Comparison of ENCODE assay signal across 16 cellular contexts in the genomic region with DNA sequence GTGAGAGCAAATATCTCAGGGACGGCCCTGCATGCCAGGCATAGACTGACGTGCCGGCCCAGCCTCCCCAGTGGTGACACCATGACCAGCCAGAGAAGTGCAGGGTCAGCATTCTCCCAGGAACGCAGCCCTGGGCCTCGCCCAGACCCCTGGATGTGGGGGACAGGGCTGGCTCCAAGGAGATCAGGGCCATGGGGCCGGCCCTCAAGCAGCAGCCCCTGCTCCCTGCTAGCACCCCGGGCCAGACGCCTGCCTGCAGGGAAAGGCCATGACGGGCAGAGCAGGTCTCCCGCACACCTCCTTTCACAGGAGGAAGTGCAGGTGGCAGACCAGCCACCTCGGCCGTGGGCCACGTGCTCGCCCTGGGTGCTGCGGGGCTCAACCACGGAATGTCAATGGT.
"Had no signal": no experiment of that assay in that cellular context is flagged by ENCODE, and none has a peak within 500 bp of the region (broad histone marks: within the 10 kb centered on the region; RNA-seq: fewer than 3 reads in every experiment).

No MANE protein-coding gene starts in this region.

- H3K4me1 ChIP-seq: foreskin keratinocyte, prostate gland had no signal

- H3K27me3 ChIP-seq: foreskin keratinocyte, stomach had no signal

- H3K27ac Mint-ChIP-seq: activated CD4-positive, alpha-beta memory T cell treated with anti-CD3 and anti-CD28 coated beads for 36 hours; activated CD4-positive, alpha-beta T cell treated with anti-CD3 and anti-CD28 coated beads for 36 hours; activated naive CD4-positive, alpha-beta T cell treated with anti-CD3 and anti-CD28 coated beads, Interleukin-2, amount 50 U/mL, for 24 hours; activated T-helper 2 cell treated with anti-CD3 and anti-CD28 coated beads, Interferon-gamma antibody, Interleukin-2, Interleukin-4, amounts not matched to agents 10 μg/mL and 5 μg/mL and 100 μg/mL, durations not matched to agents 14 hours and 24 hours and 36 hours had no signal

- H3K27me3 Mint-ChIP-seq: activated CD4-positive, alpha-beta memory T cell treated with anti-CD3 and anti-CD28 coated beads for 36 hours; activated CD4-positive, alpha-beta T cell treated with anti-CD3 and anti-CD28 coated beads for 36 hours; activated naive CD4-positive, alpha-beta T cell treated with anti-CD3 and anti-CD28 coated beads, Interleukin-2, amount 50 U/mL, for 24 hours had no signal

- H3K4me3 Mint-ChIP-seq: activated CD4-positive, alpha-beta memory T cell treated with anti-CD3 and anti-CD28 coated beads for 36 hours; activated CD4-positive, alpha-beta T cell treated with anti-CD3 and anti-CD28 coated beads for 36 hours; activated naive CD4-positive, alpha-beta T cell treated with anti-CD3 and anti-CD28 coated beads, Interleukin-2, amount 50 U/mL, for 24 hours had no signal

- DNase-seq: activated CD4-positive, alpha-beta memory T cell treated with anti-CD3 and anti-CD28 coated beads for 36 hours; activated CD4-positive, alpha-beta T cell treated with anti-CD3 and anti-CD28 coated beads for 36 hours; activated T-cell treated with anti-CD3 and anti-CD28 coated beads for 4 hours; amniotic stem cell; foreskin keratinocyte; hypothalamus; islet precursor cell; stimulated activated CD4-positive, alpha-beta T cell treated with anti-CD3 and anti-CD28 coated beads, Interleukin-4, amount 100 ng/mL, for 1 hour; stomach had no signal

- H3K4me3 ChIP-seq: prostate gland, smooth muscle cell, stomach had no signal

- H3K27ac ChIP-seq: epithelial cell of prostate, foreskin keratinocyte, prostate gland, stomach had no signal

- H3K9me3 Mint-ChIP-seq: activated CD4-positive, alpha-beta memory T cell treated with anti-CD3 and anti-CD28 coated beads for 36 hours; activated naive CD4-positive, alpha-beta T cell treated with anti-CD3 and anti-CD28 coated beads, Interleukin-2, amount 50 U/mL, for 24 hours; activated T-helper 2 cell treated with anti-CD3 and anti-CD28 coated beads, Interferon-gamma antibody, Interleukin-2, Interleukin-4, amounts not matched to agents 10 μg/mL and 5 μg/mL and 100 μg/mL, durations not matched to agents 14 hours and 24 hours and 36 hours had no signal

- H3K9me3 ChIP-seq: prostate gland, stomach had no signal

- ATAC-seq: activated CD4-positive, alpha-beta T cell treated with anti-CD3 and anti-CD28 coated beads for 36 hours; left lobe of liver; sciatic nerve had no signal
